In the genomic region with DNA sequence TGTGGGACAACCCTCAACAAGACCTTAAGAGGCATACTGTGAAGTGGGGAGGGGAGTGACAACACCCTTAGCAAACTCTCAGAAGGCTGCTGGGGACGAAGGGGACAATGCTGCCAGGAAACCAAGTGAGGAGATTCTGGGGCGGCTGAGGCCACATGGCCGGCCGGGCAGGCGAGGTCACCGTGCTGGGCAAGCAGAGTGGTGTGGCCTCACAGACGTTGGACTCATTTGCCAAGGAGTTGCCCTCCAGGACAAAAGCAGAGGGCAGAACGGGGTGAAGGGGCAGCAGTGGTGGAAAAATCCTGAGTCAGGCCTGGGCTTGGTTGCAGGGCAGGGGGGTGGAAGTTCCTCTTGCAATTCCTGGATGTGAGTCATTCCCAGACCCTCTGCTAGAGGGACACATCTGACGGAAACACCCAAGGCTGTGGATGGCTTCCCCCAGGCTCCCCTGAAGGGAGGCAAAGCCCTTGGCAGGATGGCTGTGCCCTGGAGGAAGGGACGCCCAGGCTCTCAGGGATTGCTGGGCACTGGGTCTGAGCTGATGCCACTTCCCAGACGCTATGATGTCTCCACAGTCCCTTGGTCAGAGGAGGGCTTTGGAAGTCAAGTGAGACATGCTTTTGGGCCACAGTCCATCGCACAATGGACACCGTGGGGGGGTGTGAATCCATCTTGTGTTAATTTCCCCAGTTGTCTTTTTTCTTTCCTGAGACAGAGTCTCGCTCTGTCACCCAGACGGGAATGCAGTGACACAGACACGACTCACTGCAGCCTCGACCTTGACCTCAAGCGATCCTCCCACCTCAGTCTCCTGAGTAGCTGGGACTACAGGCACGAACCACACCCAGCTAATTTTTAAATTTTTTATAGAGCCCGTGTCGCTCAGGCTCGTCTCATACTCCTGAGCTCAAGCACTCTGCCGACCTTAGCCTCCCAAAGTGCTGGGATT, we compare ENCODE assay signal across 1 cellular context.
TF ChIP-seq lines count a peak whose summit lies in the region.

No MANE protein-coding gene starts in this region.

TF ChIP-seq in GM12891, 5 proteins besides CTCF, POLR2A, EP300 and RAD21 (continued from another document):
- TF ChIP-seq PAX5 (IDR thresholded peaks at IDR 0.05; ENCODE audit: insufficient read depth, low read length, severe bottlenecking) = no peak
